ENCODE assay signal across 9 cellular contexts in genomic region chr6:18022398-18023231, GRCh38. TPM values are rescaled to one million over a fixed set of nuclear protein-coding genes. Genes with fewer than 3 reads are reported as not detected.
DNase-seq lines count a peak whose midpoint lies in the region; ATAC-seq and TF ChIP-seq lines count a peak whose summit lies in the region.
"Had no signal": no experiment of that assay in that cellular context is flagged by ENCODE, and none has a peak within 500 bp of the region (broad histone marks: within the 10 kb centered on the region; RNA-seq: fewer than 3 reads in every experiment).

No MANE protein-coding gene starts in this region.

- peak overlapping the region; percentile 76 for H2BK120ac ChIP-seq in H9 (ENCODE audit: low read depth, low read length, poor library complexity, severe bottlenecking)

- CTCF ChIA-PET in RWPE1 (lab: Yijun Ruan, JAX), result interaction anchor here (0.6 to 0.7 kb wide), 2 partner anchors 33 to 136 kb away, joined by 4 read pairs; no protein-coding TSS in a partner anchor

- no peaks in the 10 kb centered on the region for H3K9me3 ChIP-seq in H9 (ENCODE audit: control insufficient read depth, low read depth, low read length)
- H3K9me3 ChIP-seq: vagina had no signal

- peak overlapping the region; percentile 56 for H2BK5ac ChIP-seq in H9 (ENCODE audit: insufficient read length, low read length)

- H3K23me2 ChIP-seq in H9 (ENCODE audit: insufficient read length, low read depth, low read length, poor library complexity, severe bottlenecking), result no peaks in the 10 kb centered on the region

- peak; percentile 81 for DNase-seq in H9
- DNase-seq in RWPE1 (ENCODE audit: low spot score), result peak; percentile 67
- DNase-seq in fibroblast of mammary gland (ENCODE audit: low read depth), result peak; percentile 39
- DNase-seq in pons (ENCODE audit: low spot score), result peak; percentile 62
- DNase-seq in AML-193 (lab: John Stamatoyannopoulos, UW), result no peak
- no peak for DNase-seq in GM19238 (ENCODE audit: insufficient read length, low spot score)
- DNase-seq in NAMALWA (ENCODE audit: low spot score), result no peak

- TF ChIP-seq CTCF in H9 (conservative IDR thresholded peaks at IDR 0.05) (no peak), RWPE1 (conservative IDR thresholded peaks at IDR 0.05; ENCODE audit: low read depth) (no peak), fibroblast of mammary gland (conservative IDR thresholded peaks at IDR 0.05; ENCODE audit: control insufficient read depth, insufficient read depth, low read depth, low read length) (no peak)

- no peak overlapping the region for H4K8ac ChIP-seq in H9 (replicated peaks; ENCODE audit: insufficient read length, low read depth, low read length)

- H3K4me3 ChIP-seq in fibroblast of mammary gland (ENCODE audit: control insufficient read depth, low read depth, low read length), result no peak overlapping the region
- H3K4me3 ChIP-seq: vagina had no signal

- no peaks in the 10 kb centered on the region for H4K20me1 ChIP-seq in H9 (ENCODE audit: control insufficient read depth, insufficient read depth, insufficient read length)

- H3K27me3 Mint-ChIP-seq in H9 (ENCODE audit: low read depth), result no peaks in the 10 kb centered on the region

- H3K23ac ChIP-seq in H9 (ENCODE audit: insufficient read length, low read depth, low read length), result no peak overlapping the region

- WGBS in H9 (ENCODE audit: extremely low coverage, insufficient read length, low lambda C conversion rate), result no CpG with 5 or more reads among the region's 11 CpGs

- peak overlapping the region; percentile 66; the same call in 1 of the 2 replicates for H3K14ac ChIP-seq in H9 (ENCODE audit: insufficient read depth, low read length)

- peaks cover 11% of the 10 kb centered on the region for H3K4me1 ChIP-seq in H9 (ENCODE audit: insufficient read depth, low read length)

- no peak overlapping the region for H2BK20ac ChIP-seq in H9 (ENCODE audit: low read depth, low read length, poor library complexity, severe bottlenecking)

- peak overlapping the region; percentile 11 to 39; a peak in 4 of 5 replicates for H3K4me3 Mint-ChIP-seq in H9

- no peak overlapping the region for H3K56ac ChIP-seq in H9 (ENCODE audit: insufficient read length, low read depth, low read length)

- ATAC-seq in GM19351 (IDR thresholded peaks at IDR 0.05; ENCODE audit: unreplicated experiment), result no peak

- POLR2A ChIA-PET in RWPE1 (lab: Yijun Ruan, JAX; ENCODE audit: low non-redundant PET), result no interaction called here

- H3K79me2 ChIP-seq in H9 (ENCODE audit: insufficient read depth, low read length), result no peaks in the 10 kb centered on the region

- H3K79me1 ChIP-seq in H9 (ENCODE audit: insufficient read depth, low read depth, low read length, poor library complexity, severe bottlenecking), result no peaks in the 10 kb centered on the region

- H3K4ac ChIP-seq in H9 (ENCODE audit: low read depth, low read length), result no peak overlapping the region; the same call in 1 of the 2 replicates

- no peaks in the 10 kb centered on the region for H3K27me3 ChIP-seq in H9 (ENCODE audit: insufficient read depth, low read length)
- H3K27me3 ChIP-seq: vagina had no signal

- H4K5ac ChIP-seq in H9 (ENCODE audit: insufficient read length, low read depth, low read length), result peak overlapping the region; percentile 89

- H3K27ac ChIP-seq in H9 (ENCODE audit: insufficient read length, low read depth, low read length) (peak overlapping the region; percentile 81), RWPE1 (no peak overlapping the region)
- H3K27ac ChIP-seq: vagina had no signal

- no peak overlapping the region for H2AK5ac ChIP-seq in H9 (ENCODE audit: insufficient read length, low read length)

- H3K36me3 Mint-ChIP-seq in H9 (ENCODE audit: insufficient read depth in 1 of 3, low read depth in 3 of 3), result peaks cover 0 to 11% (median 2%) of the 10 kb centered on the region in 3 experiments; a peak in 3 of 7 replicates

- peak overlapping the region; percentile 98 for H2BK12ac ChIP-seq in H9 (ENCODE audit: insufficient read length, low read depth, low read length)

- no peak overlapping the region for H4K91ac ChIP-seq in H9 (ENCODE audit: insufficient read length, low read depth, low read length)

- H2BK15ac ChIP-seq in H9 (ENCODE audit: low read depth, low read length), result no peak overlapping the region

- H2AFZ ChIP-seq in H9 (ENCODE audit: low read length), result peak overlapping the region; percentile 49

- H3K27ac Mint-ChIP-seq in H9, result peak overlapping the region; percentile 36 to 97 (median 96)

- H3K4me1 Mint-ChIP-seq in H9, result peaks cover 42 to 51% of the 10 kb centered on the region in 2 experiments

- peak overlapping the region; percentile 20 for H3K4me2 ChIP-seq in H9 (ENCODE audit: insufficient read depth, insufficient read length, low read length)

- peak overlapping the region; percentile 89 for H3T11ph ChIP-seq in H9 (ENCODE audit: low read length)

- H3K9ac ChIP-seq in H9 (ENCODE audit: extremely low read depth, insufficient read length, low read length), result peak overlapping the region; percentile 56

- peak overlapping the region; percentile 74 for H3K18ac ChIP-seq in H9 (ENCODE audit: insufficient read length, low read depth, low read length)

- peaks cover 0 to 3% of the 10 kb centered on the region in 2 experiments; a peak in 3 of 5 replicates for H3K9me3 Mint-ChIP-seq in H9

RNA-seq across cellular contexts. Expression of gene KIF13A, which starts 35.2 kb away (rescaled TPM):
- 38.2 and 43.1 TPM in 2 replicates for total RNA-seq in H9 (2021)

Comparison
In these comparisons a context has a peak if more than half of its experiments do, and no peak if none do; other contexts are left out.
1. DNase-seq: peak in H9 (single experiment), RWPE1 (single experiment), fibroblast of mammary gland (single experiment) and pons (single experiment); none in AML-193 (0 of 2), GM19238 (single experiment) and NAMALWA (single experiment).